34 cellular contexts compared by ENCODE assay signal in the genomic region with DNA sequence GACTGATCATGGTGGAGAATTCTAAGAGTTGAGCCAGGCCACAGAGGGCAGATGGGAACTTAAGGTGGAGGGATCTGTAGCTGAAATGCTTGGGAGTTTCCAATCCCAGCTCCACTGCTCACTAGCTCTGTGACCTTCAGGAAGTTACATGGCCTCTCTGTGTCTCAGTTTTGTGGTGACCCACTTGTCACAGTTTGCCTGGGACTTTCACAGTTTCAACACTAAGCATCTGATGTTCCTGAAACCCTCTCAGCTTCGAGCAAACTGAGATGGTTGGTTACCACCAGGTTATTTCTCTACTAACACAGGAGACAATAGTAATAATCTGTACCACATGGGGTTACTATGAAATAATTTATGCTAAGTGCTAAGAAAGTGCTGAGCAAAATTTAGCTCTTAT.
"Had no signal": no experiment of that assay in that cellular context is flagged by ENCODE, and none has a peak within 500 bp of the region (broad histone marks: within the 10 kb centered on the region; RNA-seq: fewer than 3 reads in every experiment).

No MANE protein-coding gene starts in this region.

- DNase-seq: Karpas-422, Kasumi-1, MG63, MM.1S, MV-4-11, NCI-H1048, NCI-H1092, NCI-H1092 treated with DMSO at 0.1 percent for 48 hours, NCI-H1105, NCI-H1105 treated with DMSO at 0.1 percent for 48 hours, NCI-H1417, NCI-H1417 treated with DMSO at 0.1 percent for 48 hours, NCI-H1436, NCI-H1436 treated with DMSO at 0.1 percent for 48 hours, NCI-H146, NCI-H1694, NCI-H1694 treated with DMSO at 0.1 percent for 48 hours, NCI-H187, NCI-H187 treated with DMSO at 0.1 percent for 48 hours, NCI-H1930, NCI-H2029, NCI-H2029 treated with DMSO at 0.1 percent for 48 hours, NCI-H2081, NCI-H2081 treated with DMSO at 0.1 percent for 48 hours, NCI-H2107, NCI-H2171, NCI-H2171 treated with DMSO at 0.1 percent for 48 hours, NCI-H2227 treated with DMSO at 0.1 percent for 48 hours, NCI-H226, NCI-H345, NCI-H446, NCI-H446 treated with DMSO at 0.1 percent for 48 hours, NCI-H510A, NCI-H510A treated with DMSO at 0.1 percent for 48 hours had no signal

- H3K27me3 ChIP-seq: MG63 had no signal

- H3K9me3 ChIP-seq: MG63 had no signal

- H3K4me3 ChIP-seq: MG63 had no signal

- H3K36me3 ChIP-seq: MG63 had no signal
